Comparison of ENCODE assay signal across 9 cellular contexts in the genomic region with DNA sequence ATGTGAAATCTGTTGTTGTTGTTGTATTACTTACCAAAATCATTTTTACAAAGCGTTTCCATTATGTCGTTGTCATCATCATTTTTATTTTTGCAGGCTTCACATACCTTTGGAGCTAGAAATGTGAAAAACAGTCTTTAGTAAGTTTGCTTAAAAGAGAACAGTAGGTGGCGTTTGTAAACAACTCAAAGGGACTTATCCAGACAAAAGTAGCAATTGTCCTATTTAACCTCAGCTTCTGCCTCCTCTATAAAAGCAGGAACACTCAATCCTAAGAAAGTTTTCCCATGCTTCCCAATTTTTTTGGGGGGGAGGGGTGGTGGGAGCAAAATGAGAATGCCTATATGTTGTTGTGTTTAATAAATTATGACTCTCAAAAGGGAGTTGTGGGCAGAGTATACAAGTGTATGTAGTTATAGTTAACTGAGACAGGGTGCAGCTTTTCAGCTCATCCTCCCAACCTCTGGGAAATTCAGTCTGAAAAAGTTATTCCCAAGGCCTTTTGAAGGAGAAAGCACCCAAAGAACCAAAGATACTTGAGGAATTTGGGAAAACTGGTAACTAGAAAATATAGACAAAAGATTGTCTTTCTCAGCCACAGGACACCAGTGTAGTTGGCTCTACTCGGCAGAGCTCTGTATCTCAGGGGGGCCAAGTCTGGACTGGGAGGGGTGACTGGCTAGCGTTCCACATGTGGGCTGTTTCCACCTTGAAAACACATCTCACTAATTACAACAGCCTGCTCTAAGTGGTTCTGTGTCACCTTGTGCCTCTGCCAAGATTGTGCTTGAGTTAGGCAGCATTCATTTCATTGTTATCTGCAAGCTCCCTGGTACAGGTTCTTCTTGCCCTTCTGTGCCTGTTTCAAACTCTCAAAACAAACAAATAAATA. TPM values are rescaled to one million over a fixed set of nuclear protein-coding genes. Genes with fewer than 3 reads are reported as not detected.
A peak's percentile ranks its signal among the peaks of the same experiment; 100 is the strongest.
DNase-seq lines count a peak whose midpoint lies in the region; ATAC-seq, FAIRE-seq and TF ChIP-seq lines count a peak whose summit lies in the region.
"Had no signal": no experiment of that assay in that cellular context is flagged by ENCODE, and none has a peak within 500 bp of the region (broad histone marks: within the 10 kb centered on the region; RNA-seq: fewer than 3 reads in every experiment).

No MANE protein-coding gene starts in this region.

- in situ Hi-C loops in SK-MEL-5 (cut with HindIII; ENCODE audit: low pct_unique_long_range_greater_than_20kb, low sequenced_read_pairs) = no loop called here

- H3K27me3 Mint-ChIP-seq in activated CD4-positive, alpha-beta memory T cell treated with anti-CD3 and anti-CD28 coated beads for 36 hours = peaks cover 74% of the 10 kb centered on the region
- peaks cover 72% of the 10 kb centered on the region for H3K27me3 Mint-ChIP-seq in activated T-helper 17 cell treated with anti-CD3 and anti-CD28 coated beads, Interleukin-2, amount 50 U/mL, for 72 hours

- peak; percentile 64 for TF ChIP-seq CTCF in A673 (conservative IDR thresholded peaks at IDR 0.05; ENCODE audit: low read depth, low read length)

- H3K9me3 ChIP-seq in A673 (ENCODE audit: low read depth, low read length, poor library complexity, severe bottlenecking) = no peaks in the 10 kb centered on the region

- H3K27me3 ChIP-seq in A673 (replicated peaks; ENCODE audit: insufficient read depth, low read depth, low read length, poor library complexity) = peaks cover 50% of the 10 kb centered on the region

- FAIRE-seq in GM19239 (lab: Jason Lieb, UNC) = peak; percentile 52

- DNase-seq in A673 (ENCODE audit: low spot score) (peak; percentile 51), GM19239 (ENCODE audit: insufficient read length, low spot score) (no peak), SK-MEL-5 (ENCODE audit: low read depth, low spot score) (peak; percentile 55), globus pallidus (ENCODE audit: low spot score) (peak; percentile 20), NCI-H187 (lab: John Stamatoyannopoulos, UW) (no peak), NCI-H1417 treated with DMSO at 0.1 percent for 48 hours (lab: John Stamatoyannopoulos, UW) (no peak)
- no peak for DNase-seq in activated CD4-positive, alpha-beta memory T cell treated with anti-CD3 and anti-CD28 coated beads for 36 hours

- intact Hi-C loops in A673 (cut with micrococcal nuclease; ENCODE audit: unreplicated experiment) = loop anchor here (5.0 kb wide), 2 partner anchors 231 to 526 kb away; no protein-coding TSS in a partner anchor
- intact Hi-C loops in activated CD4-positive, alpha-beta memory T cell treated with anti-CD3 and anti-CD28 coated beads for 36 hours (cut with micrococcal nuclease) = loop anchor here (1.0 to 10.0 kb wide), 4 partner anchors 236 to 839 kb away; no protein-coding TSS in a partner anchor

- H3K4me3 Mint-ChIP-seq in activated CD4-positive, alpha-beta memory T cell treated with anti-CD3 and anti-CD28 coated beads for 36 hours = no peak overlapping the region
- no peak overlapping the region for H3K4me3 Mint-ChIP-seq in activated T-helper 17 cell treated with anti-CD3 and anti-CD28 coated beads, Interleukin-2, amount 50 U/mL, for 72 hours
- H3K4me3 Mint-ChIP-seq: central memory CD8-positive, alpha-beta T cell had no signal

- no peaks in the 10 kb centered on the region for H3K9me3 Mint-ChIP-seq in activated CD4-positive, alpha-beta memory T cell treated with anti-CD3 and anti-CD28 coated beads for 36 hours
- no peaks in the 10 kb centered on the region for H3K9me3 Mint-ChIP-seq in activated T-helper 17 cell treated with anti-CD3 and anti-CD28 coated beads, Interleukin-2, amount 50 U/mL, for 72 hours
- H3K9me3 Mint-ChIP-seq: central memory CD8-positive, alpha-beta T cell had no signal

- H3K27ac ChIP-seq in A673 (ENCODE audit: low read depth, low read length, poor library complexity, severe bottlenecking) = no peak overlapping the region

- H3K27ac Mint-ChIP-seq in activated CD4-positive, alpha-beta memory T cell treated with anti-CD3 and anti-CD28 coated beads for 36 hours = no peak overlapping the region
- no peak overlapping the region for H3K27ac Mint-ChIP-seq in activated T-helper 17 cell treated with anti-CD3 and anti-CD28 coated beads, Interleukin-2, amount 50 U/mL, for 72 hours

- POLR2A ChIA-PET in A673 (lab: Charles Lee; ENCODE audit: low non-redundant PET) = interaction anchor here (0.6 to 0.7 kb wide), 2 partner anchors 24 to 189 kb away, joined by 3 to 8 read pairs; no protein-coding TSS in a partner anchor
- POLR2A ChIA-PET in activated CD4-positive, alpha-beta memory T cell treated with anti-CD3 and anti-CD28 coated beads for 36 hours (lab: Charles Lee) = interaction anchor here (0.5 kb wide), 1 partner anchor 901 kb away, joined by 3 read pairs; no protein-coding TSS in a partner anchor

- peaks cover 13% of the 10 kb centered on the region for H3K4me1 ChIP-seq in A673 (ENCODE audit: insufficient read depth, low read length, poor library complexity, severe bottlenecking)

- H3K4me1 Mint-ChIP-seq in activated CD4-positive, alpha-beta memory T cell treated with anti-CD3 and anti-CD28 coated beads for 36 hours (ENCODE audit: low read depth) = peaks cover 18% of the 10 kb centered on the region
- peaks cover 8% of the 10 kb centered on the region for H3K4me1 Mint-ChIP-seq in activated T-helper 17 cell treated with anti-CD3 and anti-CD28 coated beads, Interleukin-2, amount 50 U/mL, for 72 hours

- H3K36me3 Mint-ChIP-seq in activated CD4-positive, alpha-beta memory T cell treated with anti-CD3 and anti-CD28 coated beads for 36 hours = no peaks in the 10 kb centered on the region
- H3K36me3 Mint-ChIP-seq in activated T-helper 17 cell treated with anti-CD3 and anti-CD28 coated beads, Interleukin-2, amount 50 U/mL, for 72 hours (ENCODE audit: low read depth) = peaks cover under 1% of the 10 kb centered on the region

- BruUV-seq in A673 (replicated peaks; lab: Mats Ljungman, UMichigan) = no TSS peak

- no peak for ATAC-seq in activated T-helper 17 cell treated with anti-CD3 and anti-CD28 coated beads, Interleukin-2, amount 50 U/mL, for 72 hours (replicated peaks)

- H3K36me3 ChIP-seq in A673 (ENCODE audit: insufficient read depth, low read length, poor library complexity, severe bottlenecking) = no peaks in the 10 kb centered on the region

- no peak overlapping the region for H3K4me3 ChIP-seq in A673 (ENCODE audit: low read depth, low read length, poor library complexity, severe bottlenecking)

- CTCF ChIA-PET in A673 (lab: Charles Lee) = interaction anchor here (0.5 to 1.6 kb wide), 17 partner anchors 9 to 1168 kb away, joined by 3 to 16 read pairs (median 4); no protein-coding TSS in a partner anchor
- CTCF ChIA-PET in activated CD4-positive, alpha-beta memory T cell treated with anti-CD3 and anti-CD28 coated beads for 36 hours (lab: Charles Lee) = interaction anchor here (0.6 to 2.3 kb wide), 21 partner anchors 10 to 1083 kb away, joined by 3 to 15 read pairs (median 5); a partner anchor contains a TSS

RNA-seq across cellular contexts. Expression of a gene that starts 2.8 kb away (rescaled TPM):
- 1.4 and 1.9 TPM in 2 replicates for total RNA-seq in A673 (2021)
- not detected in 2 replicates for total RNA-seq in SK-MEL-5 (2014; rRNA removed; shearing (Covaris generic))
- polyA plus RNA-seq in SK-MEL-5 (2015; cell fraction: cytosol; rRNA removed) = not detected in 2 replicates
- not detected in 2 replicates for polyA plus RNA-seq in SK-MEL-5 (2015; cell fraction: nucleus; rRNA removed)
- not detected for total RNA-seq in activated CD4-positive, alpha-beta memory T cell treated with anti-CD3 and anti-CD28 coated beads for 36 hours
- not detected for total RNA-seq in activated T-helper 17 cell treated with anti-CD3 and anti-CD28 coated beads, Interleukin-2, amount 50 U/mL, for 72 hours

RNA-seq across cellular contexts. Expression of a gene that starts 26.3 kb away (rescaled TPM):
- 6.8 and 9.0 TPM in 2 replicates for total RNA-seq in A673 (2021)
- 0.83 and 0.90 TPM in 2 replicates for total RNA-seq in SK-MEL-5 (2014; rRNA removed; shearing (Covaris generic))
- 0.20 and 1.2 TPM in 2 replicates for polyA plus RNA-seq in SK-MEL-5 (2015; cell fraction: cytosol; rRNA removed)
- polyA plus RNA-seq in SK-MEL-5 (2015; cell fraction: nucleus; rRNA removed) = 0.18 and 0.39 TPM in 2 replicates
- not detected for total RNA-seq in activated CD4-positive, alpha-beta memory T cell treated with anti-CD3 and anti-CD28 coated beads for 36 hours
- under 1 TPM in 1 of 2 donors, not detected in 1; 0.37 TPM for total RNA-seq in activated T-helper 17 cell treated with anti-CD3 and anti-CD28 coated beads, Interleukin-2, amount 50 U/mL, for 72 hours

Comparison
In these comparisons a context has a peak if more than half of its experiments do, and no peak if none do; other contexts are left out.
1. DNase-seq: peak in A673 (single experiment), SK-MEL-5 (single experiment) and globus pallidus (single experiment); none in GM19239 (single experiment), activated CD4-positive, alpha-beta memory T cell treated with anti-CD3 and anti-CD28 coated beads for 36 hours (single experiment), NCI-H187 (0 of 2) and NCI-H1417 treated with DMSO at 0.1 percent for 48 hours (single experiment).